9 cellular contexts compared by ENCODE assay signal in genomic region chr1:2526824-2527552, GRCh38. TPM values are rescaled to one million over a fixed set of nuclear protein-coding genes. Genes with fewer than 3 reads are reported as not detected.
DNase-seq lines count a peak whose midpoint lies in the region; ATAC-seq, FAIRE-seq and TF ChIP-seq lines count a peak whose summit lies in the region.
"Had no signal": no experiment of that assay in that cellular context is flagged by ENCODE, and none has a peak within 500 bp of the region (broad histone marks: within the 10 kb centered on the region; RNA-seq: fewer than 3 reads in every experiment).

No MANE protein-coding gene starts in this region.

- peaks cover 26% of the 10 kb centered on the region for H3K79me1 ChIP-seq in H1 (ENCODE audit: low read depth, low read length)

- no peak overlapping the region for H3K23ac ChIP-seq in H1 (ENCODE audit: insufficient read length)

- no peak overlapping the region for H2BK5ac ChIP-seq in H1 (ENCODE audit: low read depth, low read length)

- H3K4me1 ChIP-seq in Caco-2 = 0 out of 2 replicates have a peak, but pooled peaks cover 3% of the 10 kb centered on the region
- peaks cover 0 to 40% (median 21%) of the 10 kb centered on the region in 4 experiments; a peak in 6 of 7 replicates for H3K4me1 ChIP-seq in H1 (replicated peaks in 1 of 4; ENCODE audit: control insufficient read depth in 3 of 4, insufficient read depth in 4 of 4, low read length in 3 of 4)
- H3K4me1 ChIP-seq in thoracic aorta (ENCODE audit: control insufficient read depth in 1 of 2, low read depth in 2 of 2) = peaks cover 52 to 71% of the 10 kb centered on the region in 2 donors

- POLR2A ChIA-PET in Caco-2 (lab: Charles Lee) = interaction anchor here (1.1 to 1.6 kb wide), 3 partner anchors 8 to 59 kb away, joined by 4 to 10 read pairs (median 4); partner anchors contain the start of gene PRXL2B
- POLR2A ChIA-PET in H1 (lab: Charles Lee; ENCODE audit: partially characterized antibody) = interaction anchor here (0.6 to 3.2 kb wide), 11 partner anchors 8 to 542 kb away, joined by 3 to 13 read pairs (median 4); partner anchors contain the start of gene PRDM16
- POLR2A ChIA-PET in naive thymus-derived CD8-positive, alpha-beta T cell (lab: Charles Lee) = interaction anchor here (1.0 to 15.0 kb wide), 13 partner anchors 17 to 332 kb away, joined by 3 to 528 read pairs (median 15); partner anchors contain the start of genes FAAP20, MORN1, PEX10 and PRXL2B

- no peaks in the 10 kb centered on the region for H3K36me3 ChIP-seq in Caco-2 (ENCODE audit: control insufficient read depth, insufficient read depth, low read length)
- H3K36me3 ChIP-seq in H1 (ENCODE audit: control insufficient read depth in 2 of 4, insufficient read depth in 4 of 4, low read length in 3 of 4) = no peaks in the 10 kb centered on the region
- H3K36me3 ChIP-seq in thoracic aorta = no peaks in the 10 kb centered on the region

- no peak overlapping the region for H4K8ac ChIP-seq in H1 (ENCODE audit: extremely low read depth, insufficient read depth, low read length)

- no peak overlapping the region for H3K14ac ChIP-seq in H1 (ENCODE audit: insufficient read length)

- 30% methylated on average over 17 of the region's 20 CpGs; no CpG with 5 or more reads in 1 of the 2 experiments for whole genome bisulfite sequencing in H1 (ENCODE audit: extremely low coverage in 1 of 2, insufficient coverage in 1 of 2, insufficient read length in 1 of 2, insufficient replicate concordance in 2 of 2, low coverage in 1 of 2, low lambda C conversion rate in 2 of 2, missing lambda C conversion rate in 1 of 2), 2 experiments

- H2AFZ ChIP-seq in H1 (ENCODE audit: low read length) = no peak overlapping the region

- peak overlapping the region; percentile 81 for H3K4me3 Mint-ChIP-seq in Caco-2 (ENCODE audit: unreplicated experiment)
- H3K4me3 Mint-ChIP-seq in naive thymus-derived CD8-positive, alpha-beta T cell = peak overlapping the region; percentile 21 to 97 (median 64)

- H3K79me2 ChIP-seq in H1 (ENCODE audit: control insufficient read depth in 1 of 2, insufficient read depth in 2 of 2, low read length in 2 of 2) = peaks cover 14 to 40% of the 10 kb centered on the region in 2 experiments

- peaks cover 31 to 46% of the 10 kb centered on the region in 2 experiments for H4K20me1 ChIP-seq in H1 (replicated peaks in 1 of 2; ENCODE audit: control insufficient read depth in 1 of 2, insufficient read depth in 2 of 2, low read length in 2 of 2)

- H3K36me3 Mint-ChIP-seq in Caco-2 (ENCODE audit: insufficient read depth, unreplicated experiment) = peaks cover 6% of the 10 kb centered on the region
- H3K36me3 Mint-ChIP-seq in naive thymus-derived CD8-positive, alpha-beta T cell = peaks cover 0 to 9% (median 0%) of the 10 kb centered on the region in 3 donors

- TF ChIP-seq RAD21 in H1 (IDR thresholded peaks at IDR 0.05 in 1 of 2, conservative IDR thresholded peaks at IDR 0.05 in 1 of 2; ENCODE audit: low read depth in 2 of 2, low read length in 2 of 2) = no peak

- no peak overlapping the region for H2BK20ac ChIP-seq in H1 (ENCODE audit: low read length)

- H3K4me3 ChIP-seq in Caco-2 (ENCODE audit: low read depth, low read length) = peak overlapping the region; percentile 21
- H3K4me3 ChIP-seq in H1 (ENCODE audit: extremely low read depth in 1 of 4, insufficient read depth in 2 of 4, low read depth in 3 of 4, low read length in 4 of 4) = peak overlapping the region; percentile 25 to 91 (median 42); a peak in 7 of 8 replicates
- peak overlapping the region; percentile 76 for H3K4me3 ChIP-seq in thoracic aorta

- H3K4ac ChIP-seq in H1 (replicated peaks; ENCODE audit: insufficient read length, low read depth, low read length) = no peak overlapping the region

- BruUV-seq in Caco-2 (replicated peaks; lab: Mats Ljungman, UMichigan) = no TSS peak

- no peak overlapping the region for H3K27ac ChIP-seq in H1 (ENCODE audit: low read depth, low read length)
- H3K27ac ChIP-seq in thoracic aorta = peak overlapping the region; percentile 50 to 56

- ATAC-seq in GM21381 (IDR thresholded peaks at IDR 0.05; ENCODE audit: unreplicated experiment) (peak; percentile 28), thoracic aorta (ENCODE audit: insufficient number of reproducible peaks, low FRiP score, low read depth) (no peak)
- peak in 1 of 2 donors; percentile 10 for ATAC-seq in naive thymus-derived CD8-positive, alpha-beta T cell

- TF ChIP-seq POLR2A in H1 (IDR thresholded peaks at IDR 0.05; ENCODE audit: control extremely low read depth in 1 of 2, low read depth in 2 of 2, low read length in 2 of 2) = no peak

- no peak overlapping the region; a peak in 2 of 7 replicates for H3K9ac ChIP-seq in H1 (replicated peaks in 1 of 4; ENCODE audit: extremely low read depth in 1 of 4, low read depth in 3 of 4, low read length in 3 of 4)

- no peaks in the 10 kb centered on the region for H3K4me1 Mint-ChIP-seq in Caco-2 (ENCODE audit: low read depth, unreplicated experiment)
- peaks cover 32 to 52% (median 48%) of the 10 kb centered on the region in 4 donors for H3K4me1 Mint-ChIP-seq in naive thymus-derived CD8-positive, alpha-beta T cell

- H3K9me3 ChIP-seq in Caco-2 = no peaks in the 10 kb centered on the region
- no peaks in the 10 kb centered on the region for H3K9me3 ChIP-seq in H1 (ENCODE audit: insufficient read depth in 2 of 2, low read depth in 1 of 2, low read length in 1 of 2)
- H3K9me3 ChIP-seq in thoracic aorta = no peaks in the 10 kb centered on the region

- no peaks in the 10 kb centered on the region for H3K9me3 Mint-ChIP-seq in Caco-2 (ENCODE audit: unreplicated experiment)
- no peaks in the 10 kb centered on the region for H3K9me3 Mint-ChIP-seq in naive thymus-derived CD8-positive, alpha-beta T cell

- TF ChIP-seq CTCF in Caco-2 (IDR thresholded peaks at IDR 0.05; ENCODE audit: insufficient read depth in 1 of 2, low read depth in 1 of 2, low read length in 1 of 2, severe bottlenecking in 1 of 2, unreplicated experiment in 1 of 2) (no peak), H1 (IDR thresholded peaks at IDR 0.05; ENCODE audit: control extremely low read depth in 1 of 3, insufficient read depth in 1 of 3, low read depth in 1 of 3, low read length in 3 of 3) (no peak), thoracic aorta (IDR thresholded peaks at IDR 0.05) (no peak)

- H2AK5ac ChIP-seq in H1 (ENCODE audit: low read depth, low read length) = 0 out of 2 replicates have a peak overlapping the region, but pooled peaks have one; percentile 24

- H3K23me2 ChIP-seq in H1 (ENCODE audit: low read depth, low read length) = peaks cover 7% of the 10 kb centered on the region; the same call in 1 of the 2 replicates

- H3K18ac ChIP-seq in H1 (ENCODE audit: extremely low read depth, low read length) = 0 out of 2 replicates have a peak overlapping the region, but pooled peaks have one; percentile 62

- no peak for DNase-seq in Caco-2
- DNase-seq in HT1080 (ENCODE audit: low read depth) = peak; percentile 60
- DNase-seq in activated CD4-positive, CD25-positive, alpha-beta regulatory T cell treated with anti-CD3 and anti-CD28 coated beads, Interleukin-2, amount 50 U/mL, for 72 hours = peak; percentile 62
- no peak for DNase-seq in H1 (ENCODE audit: low read depth in 1 of 2, low spot score in 2 of 2)
- DNase-seq in naive thymus-derived CD8-positive, alpha-beta T cell = peak in 2 of 10 donors; percentile 18 to 30
- no peak for DNase-seq in thoracic aorta (ENCODE audit: low spot score)
- DNase-seq in KG1 (lab: John Stamatoyannopoulos, UW) = no peak

- peaks cover 4% of the 10 kb centered on the region for H3K27me3 Mint-ChIP-seq in Caco-2 (ENCODE audit: insufficient read depth, unreplicated experiment)
- H3K27me3 Mint-ChIP-seq in naive thymus-derived CD8-positive, alpha-beta T cell = peaks cover 0 to 10% (median 3%) of the 10 kb centered on the region in 5 donors

- peak overlapping the region; percentile 67 for H3K27ac Mint-ChIP-seq in Caco-2 (ENCODE audit: unreplicated experiment)
- peak overlapping the region in 7 of 10 donors; percentile 31 to 87 (median 79) for H3K27ac Mint-ChIP-seq in naive thymus-derived CD8-positive, alpha-beta T cell

- H4K5ac ChIP-seq in H1 (ENCODE audit: insufficient read length, low read depth, low read length) = no peak overlapping the region

- intact Hi-C loops in Caco-2 (cut with micrococcal nuclease; ENCODE audit: unreplicated experiment) = loop anchor here (1.0 to 5.0 kb wide), 2 partner anchors 19 to 60 kb away; partner anchors contain the start of gene PRXL2B

- no peak overlapping the region for H2BK15ac ChIP-seq in H1 (ENCODE audit: low read length)

- H3K27me3 ChIP-seq in Caco-2 (replicated peaks; ENCODE audit: control insufficient read depth, insufficient read depth, low read length) (peaks cover 3% of the 10 kb centered on the region), H1 (replicated peaks in 1 of 4; ENCODE audit: control insufficient read depth in 3 of 4, extremely low read depth in 1 of 4, insufficient read depth in 3 of 4, low read length in 3 of 4) (peaks cover 30 to 53% (median 50%) of the 10 kb centered on the region in 4 experiments), thoracic aorta (replicated peaks; ENCODE audit: insufficient read depth) (no peaks in the 10 kb centered on the region)

- peak overlapping the region; percentile 39; the same call in 1 of the 2 replicates for H2BK12ac ChIP-seq in H1 (ENCODE audit: low read depth, low read length)

- H3K4me2 ChIP-seq in H1 (ENCODE audit: insufficient read depth in 1 of 2, low read depth in 2 of 2, low read length in 2 of 2) = peak overlapping the region; percentile 73 to 78

- CTCF ChIA-PET in Caco-2 (lab: Charles Lee) = interaction anchor here (0.5 to 1.5 kb wide), 4 partner anchors 20 to 964 kb away, joined by 3 to 6 read pairs (median 4); no protein-coding TSS in a partner anchor
- CTCF ChIA-PET in H1 (lab: Charles Lee; ENCODE audit: partially characterized antibody) = interaction anchor here (0.7 to 4.9 kb wide), 5 partner anchors 11 to 112 kb away, joined by 3 to 27 read pairs (median 3); no protein-coding TSS in a partner anchor

- H4K91ac ChIP-seq in H1 (replicated peaks; ENCODE audit: insufficient read length, low read length) = no peak overlapping the region

- no peak overlapping the region for H3K56ac ChIP-seq in H1 (replicated peaks; ENCODE audit: insufficient read length, low read depth, low read length)

- no peak overlapping the region for H2BK120ac ChIP-seq in H1 (replicated peaks; ENCODE audit: low read depth, low read length)

- FAIRE-seq in H1 (lab: Jason Lieb, UNC) = no peak
- FAIRE-seq: TTC549 had no signal

- no peak for TF ChIP-seq EP300 in H1 (IDR thresholded peaks at IDR 0.05; ENCODE audit: borderline replicate concordance in 1 of 2, low read depth in 2 of 2, low read length in 2 of 2)

RNA-seq across cellular contexts. Expression of gene PANK4, which starts 0.6 kb away (rescaled TPM):
- total RNA-seq in Caco-2 (2022) (27.0 and 31.7 TPM in 2 replicates), thoracic aorta (10 to 100 TPM; 27.1 to 32.0 TPM)
- 22.5 and 27.5 TPM in 2 replicates for total RNA-seq in HT1080 (2014; rRNA removed; shearing (Covaris generic))
- polyA plus RNA-seq in HT1080 (2015; cell fraction: cytosol; rRNA removed) = 14.1 and 14.8 TPM in 2 replicates
- polyA plus RNA-seq in HT1080 (2015; cell fraction: nucleus; rRNA removed) = 61.7 and 62.5 TPM in 2 replicates
- 29.7 and 35.4 TPM in 2 replicates for total RNA-seq in H1 (2021; fragmentation: NEBNext Ultra II Directional; extraction: Animal tissue kit (Norgen Biotek cat#: 25700))
- polyA plus RNA-seq in H1 (2011; rRNA removed) = 20.1 and 24.4 TPM in 2 replicates
- polyA plus RNA-seq in H1 (2011; cell fraction: cytosol; rRNA removed) = 24.0 TPM
- polyA plus RNA-seq in H1 (2011; cell fraction: nucleus; rRNA removed) = 110 TPM
- 20.2 to 27.0 TPM (median 21.6 TPM) in 4 replicates for polyA plus RNA-seq in H1 (2012, experiment 1 of 2)
- polyA plus RNA-seq in H1 (2012, experiment 2 of 2) = 14.8 TPM
- 12.0 TPM for polyA plus RNA-seq in H1 (2013, experiment 1 of 2)
- 11.1 TPM for polyA plus RNA-seq in H1 (2013, experiment 2 of 2)
- 24.4 and 25.4 TPM in 2 replicates for polyA minus RNA-seq in H1 (2011; rRNA and poly(A)+ RNA removed)
- 24.7 TPM for polyA minus RNA-seq in H1 (2011; cell fraction: cytosol; rRNA and poly(A)+ RNA removed)
- 116 TPM for polyA minus RNA-seq in H1 (2011; cell fraction: nucleus; rRNA and poly(A)+ RNA removed)
- 100 to 1,000 TPM; 149 to 155 TPM for total RNA-seq in naive thymus-derived CD8-positive, alpha-beta T cell
- polyA plus RNA-seq in naive thymus-derived CD8-positive, alpha-beta T cell = 10 to 100 TPM in 2 of 3 donors, 1 to 10 TPM in 1; 9.0 to 31.7 (median 13.4) TPM

RNA-seq across cellular contexts. Expression of gene HES5, which starts 3.1 kb away (rescaled TPM):
- total RNA-seq in Caco-2 (2022) = not detected in 2 replicates
- not detected in 2 replicates for total RNA-seq in HT1080 (2014; rRNA removed; shearing (Covaris generic))
- not detected in 2 replicates for polyA plus RNA-seq in HT1080 (2015; cell fraction: cytosol; rRNA removed)
- polyA plus RNA-seq in HT1080 (2015; cell fraction: nucleus; rRNA removed) = not detected in 2 replicates
- total RNA-seq in H1 (2021; fragmentation: NEBNext Ultra II Directional; extraction: Animal tissue kit (Norgen Biotek cat#: 25700)) = 0.22 and 0.25 TPM in 2 replicates
- 0.08 TPM in 1 of 2 replicates, not detected in the other for polyA plus RNA-seq in H1 (2011; rRNA removed)
- polyA plus RNA-seq in H1 (2011; cell fraction: cytosol; rRNA removed) = 0.05 TPM
- polyA plus RNA-seq in H1 (2011; cell fraction: nucleus; rRNA removed) = 0.17 TPM
- 0.13 to 0.29 TPM in 2 of 4 replicates, not detected in the others for polyA plus RNA-seq in H1 (2012, experiment 1 of 2)
- polyA plus RNA-seq in H1 (2012, experiment 2 of 2) = 0.13 TPM
- 0.04 TPM for polyA plus RNA-seq in H1 (2013, experiment 1 of 2)
- polyA plus RNA-seq in H1 (2013, experiment 2 of 2) = 0.04 TPM
- polyA minus RNA-seq in H1 (2011; rRNA and poly(A)+ RNA removed) = 0.28 TPM in 1 of 2 replicates, not detected in the other
- polyA minus RNA-seq in H1 (2011; cell fraction: cytosol; rRNA and poly(A)+ RNA removed) = not detected
- not detected for polyA minus RNA-seq in H1 (2011; cell fraction: nucleus; rRNA and poly(A)+ RNA removed)
- total RNA-seq in naive thymus-derived CD8-positive, alpha-beta T cell = under 1 TPM in 1 of 2 experiments, not detected in 1; 0.30 TPM
- not detected for polyA plus RNA-seq in naive thymus-derived CD8-positive, alpha-beta T cell
- total RNA-seq in thoracic aorta = 1 to 10 TPM in 1 of 2 donors, under 1 TPM in 1; 0.27 to 2.7 TPM

RNA-seq across cellular contexts. Expression of gene TNFRSF14, which starts 29.2 kb away (rescaled TPM):
- total RNA-seq in Caco-2 (2022) (1.5 and 3.2 TPM in 2 replicates), thoracic aorta (10 to 100 TPM; 29.6 to 55.6 TPM)
- total RNA-seq in HT1080 (2014; rRNA removed; shearing (Covaris generic)) = 6.6 and 16.6 TPM in 2 replicates
- 10.9 and 12.5 TPM in 2 replicates for polyA plus RNA-seq in HT1080 (2015; cell fraction: cytosol; rRNA removed)
- polyA plus RNA-seq in HT1080 (2015; cell fraction: nucleus; rRNA removed) = 47.4 and 54.0 TPM in 2 replicates
- total RNA-seq in H1 (2021; fragmentation: NEBNext Ultra II Directional; extraction: Animal tissue kit (Norgen Biotek cat#: 25700)) = 0.50 and 0.65 TPM in 2 replicates
- polyA plus RNA-seq in H1 (2011; rRNA removed) = 0.13 and 0.36 TPM in 2 replicates
- polyA plus RNA-seq in H1 (2011; cell fraction: cytosol; rRNA removed) = 0.43 TPM
- 1.1 TPM for polyA plus RNA-seq in H1 (2011; cell fraction: nucleus; rRNA removed)
- polyA plus RNA-seq in H1 (2012, experiment 1 of 2) = 0.17 to 0.35 TPM (median 0.24 TPM) in 3 of 4 replicates, not detected in the other
- not detected for polyA plus RNA-seq in H1 (2012, experiment 2 of 2)
- polyA plus RNA-seq in H1 (2013, experiment 1 of 2) = 0.08 TPM
- polyA plus RNA-seq in H1 (2013, experiment 2 of 2) = 0.09 TPM
- polyA minus RNA-seq in H1 (2011; rRNA and poly(A)+ RNA removed) = 0.22 and 0.32 TPM in 2 replicates
- polyA minus RNA-seq in H1 (2011; cell fraction: cytosol; rRNA and poly(A)+ RNA removed) = not detected
- 1.5 TPM for polyA minus RNA-seq in H1 (2011; cell fraction: nucleus; rRNA and poly(A)+ RNA removed)
- 100 to 1,000 TPM; 187 to 190 TPM for total RNA-seq in naive thymus-derived CD8-positive, alpha-beta T cell
- 10 to 100 TPM; 45.8 to 61.6 (median 48.9) TPM for polyA plus RNA-seq in naive thymus-derived CD8-positive, alpha-beta T cell

RNA-seq across cellular contexts. Expression of gene PLCH2, which starts 50.9 kb away (rescaled TPM):
- 0.27 and 0.32 TPM in 2 replicates for total RNA-seq in Caco-2 (2022)
- total RNA-seq in HT1080 (2014; rRNA removed; shearing (Covaris generic)) = 0.10 and 1.8 TPM in 2 replicates
- polyA plus RNA-seq in HT1080 (2015; cell fraction: cytosol; rRNA removed) = 0.90 and 0.95 TPM in 2 replicates
- 7.2 and 10.9 TPM in 2 replicates for polyA plus RNA-seq in HT1080 (2015; cell fraction: nucleus; rRNA removed)
- 0.19 TPM in 2 replicates for total RNA-seq in H1 (2021; fragmentation: NEBNext Ultra II Directional; extraction: Animal tissue kit (Norgen Biotek cat#: 25700))
- 0.14 TPM in 2 replicates for polyA plus RNA-seq in H1 (2011; rRNA removed)
- polyA plus RNA-seq in H1 (2011; cell fraction: cytosol; rRNA removed) = 0.12 TPM
- 0.54 TPM for polyA plus RNA-seq in H1 (2011; cell fraction: nucleus; rRNA removed)
- 0.06 to 0.16 TPM (median 0.14 TPM) in 4 replicates for polyA plus RNA-seq in H1 (2012, experiment 1 of 2)
- polyA plus RNA-seq in H1 (2012, experiment 2 of 2) = 0.07 TPM
- 0.10 TPM for polyA plus RNA-seq in H1 (2013, experiment 1 of 2)
- polyA plus RNA-seq in H1 (2013, experiment 2 of 2) = 0.07 TPM
- 0.05 and 0.16 TPM in 2 replicates for polyA minus RNA-seq in H1 (2011; rRNA and poly(A)+ RNA removed)
- polyA minus RNA-seq in H1 (2011; cell fraction: cytosol; rRNA and poly(A)+ RNA removed) = not detected
- 0.30 TPM for polyA minus RNA-seq in H1 (2011; cell fraction: nucleus; rRNA and poly(A)+ RNA removed)
- total RNA-seq in naive thymus-derived CD8-positive, alpha-beta T cell = 10 to 100 TPM; 14.8 to 16.4 TPM
- polyA plus RNA-seq in naive thymus-derived CD8-positive, alpha-beta T cell = under 1 TPM; 0.37 to 0.52 (median 0.37) TPM
- total RNA-seq in thoracic aorta = 1 to 10 TPM; 1.1 to 1.9 TPM

RNA-seq across cellular contexts. Expression of gene PRXL2B, which starts 59.6 kb away (rescaled TPM):
- total RNA-seq in Caco-2 (2022) (16.2 and 16.8 TPM in 2 replicates), thoracic aorta (10 to 100 TPM in 1 of 2 donors, 1 to 10 TPM in 1; 8.3 to 15.2 TPM)
- total RNA-seq in HT1080 (2014; rRNA removed; shearing (Covaris generic)) = 17.7 and 21.1 TPM in 2 replicates
- polyA plus RNA-seq in HT1080 (2015; cell fraction: cytosol; rRNA removed) = 13.7 and 14.6 TPM in 2 replicates
- 12.0 and 16.9 TPM in 2 replicates for polyA plus RNA-seq in HT1080 (2015; cell fraction: nucleus; rRNA removed)
- 44.4 and 46.0 TPM in 2 replicates for total RNA-seq in H1 (2021; fragmentation: NEBNext Ultra II Directional; extraction: Animal tissue kit (Norgen Biotek cat#: 25700))
- polyA plus RNA-seq in H1 (2011; rRNA removed) = 35.3 and 54.6 TPM in 2 replicates
- 39.9 TPM for polyA plus RNA-seq in H1 (2011; cell fraction: cytosol; rRNA removed)
- 87.5 TPM for polyA plus RNA-seq in H1 (2011; cell fraction: nucleus; rRNA removed)
- 35.5 to 45.3 TPM (median 42.8 TPM) in 4 replicates for polyA plus RNA-seq in H1 (2012, experiment 1 of 2)
- 46.9 TPM for polyA plus RNA-seq in H1 (2012, experiment 2 of 2)
- 27.5 TPM for polyA plus RNA-seq in H1 (2013, experiment 1 of 2)
- 26.7 TPM for polyA plus RNA-seq in H1 (2013, experiment 2 of 2)
- 15.9 and 21.5 TPM in 2 replicates for polyA minus RNA-seq in H1 (2011; rRNA and poly(A)+ RNA removed)
- polyA minus RNA-seq in H1 (2011; cell fraction: cytosol; rRNA and poly(A)+ RNA removed) = 18.1 TPM
- polyA minus RNA-seq in H1 (2011; cell fraction: nucleus; rRNA and poly(A)+ RNA removed) = 16.7 TPM
- 10 to 100 TPM; 39.6 to 45.4 TPM for total RNA-seq in naive thymus-derived CD8-positive, alpha-beta T cell
- polyA plus RNA-seq in naive thymus-derived CD8-positive, alpha-beta T cell = 10 to 100 TPM; 20.6 to 37.5 (median 27.4) TPM

Comparison
In these comparisons a context has a peak if more than half of its experiments do, and no peak if none do; other contexts are left out.
1. DNase-seq: peak in HT1080 (single experiment) and activated CD4-positive, CD25-positive, alpha-beta regulatory T cell treated with anti-CD3 and anti-CD28 coated beads, Interleukin-2, amount 50 U/mL, for 72 hours (single experiment); none in Caco-2 (0 of 2), H1 (0 of 2), thoracic aorta (single experiment) and KG1 (single experiment).
2. H3K4me3 ChIP-seq: peak in every context shown above with its lines; median percentile 76 in thoracic aorta; 42 in H1; 21 in Caco-2.